ENCODE assay signal across 22 cellular contexts in the genomic region with DNA sequence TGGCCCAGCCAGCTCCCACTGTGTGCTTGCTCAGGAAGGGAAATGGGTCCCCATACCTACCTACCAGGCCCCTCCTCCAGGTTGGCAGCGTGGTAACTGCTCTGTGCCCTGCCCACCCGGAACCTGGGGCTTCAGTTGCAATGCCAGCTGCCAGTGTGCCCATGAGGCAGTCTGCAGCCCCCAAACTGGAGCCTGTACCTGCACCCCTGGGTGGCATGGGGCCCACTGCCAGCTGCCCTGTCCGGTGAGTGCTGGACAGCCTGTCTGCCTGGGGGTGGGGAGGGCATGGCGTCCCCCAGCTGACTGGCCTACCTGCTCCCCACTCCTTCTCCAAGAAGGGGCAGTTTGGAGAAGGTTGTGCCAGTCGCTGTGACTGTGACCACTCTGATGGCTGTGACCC. TPM values are rescaled to one million over a fixed set of nuclear protein-coding genes. Genes with fewer than 3 reads are reported as not detected.
DNase-seq lines count a peak whose midpoint lies in the region; ATAC-seq, FAIRE-seq and TF ChIP-seq lines count a peak whose summit lies in the region.
"Had no signal": no experiment of that assay in that cellular context is flagged by ENCODE, and none has a peak within 500 bp of the region (broad histone marks: within the 10 kb centered on the region; RNA-seq: fewer than 3 reads in every experiment).

No MANE protein-coding gene starts in this region.

- H3K14ac ChIP-seq in mesenchymal stem cell (ENCODE audit: low read length in 2 of 2), result no peak overlapping the region

- no peak overlapping the region for H3K23ac ChIP-seq in mesenchymal stem cell (ENCODE audit: low read length in 2 of 2)

- no peak for ATAC-seq in HG03045 (IDR thresholded peaks at IDR 0.05; ENCODE audit: unreplicated experiment)

- H3K9ac ChIP-seq in OCI-LY3 (ENCODE audit: low read length) (no peak overlapping the region), kidney (ENCODE audit: low read length in 2 of 2) (no peak overlapping the region), mesenchymal stem cell (ENCODE audit: low read length) (no peak overlapping the region)
- H3K9ac ChIP-seq: BLaER1 treated with 17β-estradiol and CSF1 and Interleukin-3, amounts not matched to agents 10 nM and 100 nM had no signal

- H4K8ac ChIP-seq in mesenchymal stem cell (ENCODE audit: low read length), result no peak overlapping the region

- no peaks in the 10 kb centered on the region for H4K20me1 ChIP-seq in OCI-LY3 (ENCODE audit: insufficient read depth, low read length)

- H3K4me1 ChIP-seq in OCI-LY3 (ENCODE audit: low read length), result peaks cover 9% of the 10 kb centered on the region; the same call in 1 of the 2 replicates
- H3K4me1 ChIP-seq in kidney (ENCODE audit: control insufficient read depth in 1 of 2, insufficient read depth in 1 of 2, low read depth in 1 of 2, low read length in 2 of 2), result no peaks in the 10 kb centered on the region
- H3K4me1 ChIP-seq in mesenchymal stem cell (ENCODE audit: control insufficient read depth, insufficient read depth, low read depth, low read length), result peaks cover 41% of the 10 kb centered on the region

- no peak overlapping the region for H3K4me3 ChIP-seq in OCI-LY3 (ENCODE audit: low read length)
- H3K4me3 ChIP-seq in kidney (ENCODE audit: low read length in 2 of 2), result no peak overlapping the region
- H3K4me3 ChIP-seq in mesenchymal stem cell (ENCODE audit: insufficient read depth in 1 of 2, low read depth in 1 of 2, low read length in 2 of 2), result no peak overlapping the region
- H3K4me3 ChIP-seq: A549; BLaER1 treated with 17β-estradiol and CSF1 and Interleukin-3, amounts not matched to agents 10 nM and 100 nM had no signal

- peaks cover 1% of the 10 kb centered on the region; the same call in 1 of the 2 replicates for H3K27me3 ChIP-seq in OCI-LY3 (ENCODE audit: low read depth, low read length)
- no peaks in the 10 kb centered on the region for H3K27me3 ChIP-seq in mesenchymal stem cell (ENCODE audit: control insufficient read depth in 1 of 2, insufficient read depth in 1 of 2, low read length in 2 of 2)
- H3K27me3 ChIP-seq: BE2C; BLaER1 treated with 17β-estradiol and CSF1 and Interleukin-3, amounts not matched to agents 10 nM and 100 nM had no signal

- H3K79me2 ChIP-seq in OCI-LY3 (ENCODE audit: low read length), result no peaks in the 10 kb centered on the region

- H3K9me3 ChIP-seq in OCI-LY3 (ENCODE audit: insufficient read depth, low read length) (no peaks in the 10 kb centered on the region), kidney (ENCODE audit: control insufficient read depth in 1 of 2, low read length in 2 of 2) (no peaks in the 10 kb centered on the region), mesenchymal stem cell (ENCODE audit: control insufficient read depth, low read length) (no peaks in the 10 kb centered on the region)
- H3K9me3 ChIP-seq: A549, BE2C had no signal

- H2BK120ac ChIP-seq in mesenchymal stem cell (ENCODE audit: low read depth, low read length), result no peak overlapping the region

- H3K18ac ChIP-seq in mesenchymal stem cell (ENCODE audit: low read depth in 1 of 2, low read length in 2 of 2), result peak overlapping the region in 1 of 2 experiments; percentile 55

- H3K4me2 ChIP-seq in OCI-LY3 (ENCODE audit: low read length) (peak overlapping the region; percentile 65), mesenchymal stem cell (ENCODE audit: low read length, poor library complexity, severe bottlenecking) (no peak overlapping the region)
- H3K4me2 ChIP-seq: BLaER1 treated with 17β-estradiol and CSF1 and Interleukin-3, amounts not matched to agents 10 nM and 100 nM had no signal

- no peaks in the 10 kb centered on the region for H3K36me3 ChIP-seq in OCI-LY3 (replicated peaks; ENCODE audit: low read depth, low read length)
- H3K36me3 ChIP-seq in kidney (ENCODE audit: control insufficient read depth in 1 of 2, insufficient read depth in 2 of 2, low read length in 2 of 2), result peaks cover 0 to 3% of the 10 kb centered on the region in 2 donors
- H3K36me3 ChIP-seq in mesenchymal stem cell (ENCODE audit: control insufficient read depth in 1 of 2, insufficient read depth in 2 of 2, low read depth in 1 of 2, low read length in 2 of 2), result peaks cover 0 to 82% of the 10 kb centered on the region in 2 experiments
- H3K36me3 ChIP-seq: BLaER1 treated with 17β-estradiol and CSF1 and Interleukin-3, amounts not matched to agents 10 nM and 100 nM had no signal

- no peak overlapping the region for H3K27ac ChIP-seq in OCI-LY3 (ENCODE audit: low read length)
- H3K27ac ChIP-seq in kidney (ENCODE audit: low read depth in 2 of 2, low read length in 2 of 2), result no peak overlapping the region
- no peak overlapping the region for H3K27ac ChIP-seq in mesenchymal stem cell (ENCODE audit: low read length, poor library complexity, severe bottlenecking)
- H3K27ac ChIP-seq: BLaER1 treated with 17β-estradiol and CSF1 and Interleukin-3, amounts not matched to agents 10 nM and 100 nM had no signal

- no peak for FAIRE-seq in kidney (lab: Jason Lieb, UNC)
- no peak for FAIRE-seq in frontal cortex (lab: Jason Lieb, UNC)
- FAIRE-seq: A549, D721Med, GM18507 had no signal

- DNase-seq in kidney, result peak; percentile 66
- no peak for DNase-seq in mesenchymal stem cell
- no peak for DNase-seq in NCI-H510A (lab: John Stamatoyannopoulos, UW)
- no peak for DNase-seq in stimulated activated CD4-positive, alpha-beta T cell treated with anti-CD3 and anti-CD28 coated beads, Interleukin-4, amount 100 ng/mL, for 1 hour
- DNase-seq in frontal cortex (ENCODE audit: low spot score in 2 of 2), result no peak
- DNase-seq: DMS 273 treated with DMSO at 0.1 percent for 48 hours, DMS79, GF-D8, GOT3, HCEC 1CT had no signal

- H2BK5ac ChIP-seq in mesenchymal stem cell (ENCODE audit: low read depth, low read length, poor library complexity, severe bottlenecking), result no peak overlapping the region

- H4K91ac ChIP-seq in mesenchymal stem cell (ENCODE audit: low read length), result peak overlapping the region; percentile 14

- H2BK12ac ChIP-seq in mesenchymal stem cell (ENCODE audit: low read length in 2 of 2), result peak overlapping the region in 1 of 2 experiments; percentile 5

- no peak overlapping the region for H2AFZ ChIP-seq in OCI-LY3 (ENCODE audit: low read depth, low read length)
- no peak overlapping the region for H2AFZ ChIP-seq in mesenchymal stem cell (ENCODE audit: low read depth, low read length)

- H3K4ac ChIP-seq in mesenchymal stem cell (ENCODE audit: low read depth in 1 of 2, low read length in 2 of 2), result no peak overlapping the region

- 100% methylated on average over 5 of the region's 5 CpGs for WGBS in mesenchymal stem cell

- no peak overlapping the region for H2BK15ac ChIP-seq in mesenchymal stem cell (ENCODE audit: low read depth, poor library complexity, severe bottlenecking)

- H3K79me1 ChIP-seq in mesenchymal stem cell (replicated peaks; ENCODE audit: low read length, poor library complexity, severe bottlenecking), result peaks cover 30% of the 10 kb centered on the region

- TF ChIP-seq CTCF in OCI-LY3 (IDR thresholded peaks at IDR 0.05; ENCODE audit: low read depth, low read length), result no peak
- TF ChIP-seq CTCF in kidney (IDR thresholded peaks at IDR 0.05; ENCODE audit: borderline replicate concordance, extremely low read depth, insufficient read depth), result no peak

- no peak overlapping the region for H2AK5ac ChIP-seq in mesenchymal stem cell (ENCODE audit: low read length, severe bottlenecking)

- intact Hi-C loops in kidney (cut with DNase I), result no loop called here

RNA-seq across cellular contexts. Expression of gene LRRC71, which starts 10.8 kb away (rescaled TPM):
- 0.50 TPM for total RNA-seq in kidney
- 0.19 TPM for polyA plus RNA-seq in kidney (ENCODE audit: insufficient read depth, low read depth, low replicate concordance)
- polyA plus RNA-seq in mesenchymal stem cell (2013, experiment 1 of 2), result 0.03 TPM
- polyA plus RNA-seq in mesenchymal stem cell (2013, experiment 2 of 2), result 0.05 TPM
- total RNA-seq in frontal cortex, result not detected
- total RNA-seq: CD4-positive, alpha-beta T cell; CD8-positive, alpha-beta memory T cell; G401; H7 had no signal
- polyA plus RNA-seq: CD14-positive monocyte; CD8-positive, alpha-beta memory T cell had no signal

RNA-seq across cellular contexts. Expression of gene PEAR1, which starts 16.2 kb away (rescaled TPM):
- 17.2 TPM for total RNA-seq in kidney
- 4.5 TPM for polyA plus RNA-seq in kidney (ENCODE audit: insufficient read depth, low read depth, low replicate concordance)
- polyA plus RNA-seq in mesenchymal stem cell (2013, experiment 1 of 2), result 20.5 TPM
- 20.1 TPM for polyA plus RNA-seq in mesenchymal stem cell (2013, experiment 2 of 2)
- total RNA-seq in frontal cortex, result 0.41 TPM
- total RNA-seq: CD8-positive, alpha-beta memory T cell had no signal
- polyA plus RNA-seq: CD14-positive monocyte; CD8-positive, alpha-beta memory T cell had no signal

RNA-seq across cellular contexts. Expression of gene NTRK1, which starts 49.0 kb away (rescaled TPM):
- total RNA-seq in kidney (1.0 TPM), frontal cortex (0.41 TPM)
- polyA plus RNA-seq in kidney (ENCODE audit: insufficient read depth, low read depth, low replicate concordance), result 1.3 TPM
- not detected for polyA plus RNA-seq in mesenchymal stem cell (2013, experiment 1 of 2)
- polyA plus RNA-seq in mesenchymal stem cell (2013, experiment 2 of 2), result not detected
- polyA plus RNA-seq: CD14-positive monocyte; CD8-positive, alpha-beta memory T cell had no signal

RNA-seq across cellular contexts. Expression of gene INSRR, which starts 50.8 kb away (rescaled TPM):
- total RNA-seq in kidney, result 0.35 TPM
- 2.4 TPM for polyA plus RNA-seq in kidney (ENCODE audit: insufficient read depth, low read depth, low replicate concordance)
- not detected for polyA plus RNA-seq in mesenchymal stem cell (2013, experiment 1 of 2)
- not detected for polyA plus RNA-seq in mesenchymal stem cell (2013, experiment 2 of 2)
- total RNA-seq in frontal cortex, result under 0.01 TPM
- total RNA-seq: CD4-positive, alpha-beta T cell; G401; H7 had no signal
- polyA plus RNA-seq: A549; CD14-positive monocyte; CD8-positive, alpha-beta memory T cell had no signal

Comparison
In these comparisons a context has a peak if more than half of its experiments do, and no peak if none do; other contexts are left out.
1. RNA of gene PEAR1, which starts 16.2 kb away (total RNA-seq): 17.2 TPM in kidney (single experiment); 0.41 TPM in frontal cortex (single experiment); every median in the first group is over 10 times any median in the second.